ENCODE assay signal across 35 cellular contexts in the genomic region with DNA sequence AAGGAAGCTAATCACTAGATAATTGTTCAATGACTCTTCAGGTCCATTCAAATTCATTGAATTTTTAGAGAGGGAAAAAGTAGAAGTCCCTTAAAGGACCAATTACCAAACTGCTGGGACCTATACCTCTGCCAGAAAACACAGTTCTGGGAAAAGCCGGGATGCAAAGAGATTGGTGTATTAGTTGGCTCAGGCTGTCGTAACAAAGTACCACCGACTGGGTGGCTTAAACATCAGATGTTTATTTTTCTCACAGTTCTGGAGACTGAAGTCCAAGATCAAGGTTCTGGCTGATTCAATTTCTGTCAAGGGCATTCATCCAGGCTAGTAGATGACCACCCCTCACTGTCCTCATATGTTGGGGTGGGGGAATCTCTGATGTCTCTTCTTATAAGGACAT.
"Had no signal": no experiment of that assay in that cellular context is flagged by ENCODE, and none has a peak within 500 bp of the region (broad histone marks: within the 10 kb centered on the region; RNA-seq: fewer than 3 reads in every experiment).

No MANE protein-coding gene starts in this region.

- H3K27me3 ChIP-seq: adrenal gland, body of pancreas, brain microvascular endothelial cell had no signal

- H3K27me3 Mint-ChIP-seq: activated CD4-positive, alpha-beta memory T cell treated with anti-CD3 and anti-CD28 coated beads for 36 hours; activated CD8-positive, alpha-beta T cell treated with anti-CD3 and anti-CD28 coated beads for 36 hours; activated naive CD8-positive, alpha-beta T cell treated with anti-CD3 and anti-CD28 coated beads for 36 hours had no signal

- H3K36me3 Mint-ChIP-seq: activated CD4-positive, alpha-beta memory T cell treated with anti-CD3 and anti-CD28 coated beads for 36 hours; activated naive CD8-positive, alpha-beta T cell treated with anti-CD3 and anti-CD28 coated beads for 36 hours had no signal

- H3K9me3 ChIP-seq: adrenal gland, body of pancreas, breast epithelium had no signal

- H3K27ac Mint-ChIP-seq: activated B cell treated with CpG ODN at 0.5 μM for 24 hours; activated CD4-positive, alpha-beta memory T cell treated with anti-CD3 and anti-CD28 coated beads for 36 hours; activated CD4-positive, alpha-beta T cell treated with anti-CD3 and anti-CD28 coated beads, Interleukin-2, amount 10 ng/mL, durations not matched to agents 24 days and 14 days; activated CD8-positive, alpha-beta T cell treated with anti-CD3 and anti-CD28 coated beads for 36 hours; activated naive CD4-positive, alpha-beta T cell treated with anti-CD3 and anti-CD28 coated beads for 36 hours; activated naive CD4-positive, alpha-beta T cell treated with anti-CD3 and anti-CD28 coated beads, Interleukin-2, amount 50 U/mL, for 72 hours; activated naive CD8-positive, alpha-beta T cell treated with anti-CD3 and anti-CD28 coated beads for 36 hours; activated T-cell treated with anti-CD3 and anti-CD28 coated beads, Interleukin-2, amount 50 U/mL, for 72 hours; activated T-helper 1 cell treated with anti-CD3 and anti-CD28 coated beads, Interleukin-12 subunit alpha, Interleukin-12 subunit beta, Interleukin-2, Interleukin-4 antibody, amounts not matched to agents 30 ng/mL and 10 ng/mL and 1 ng/mL, durations not matched to agents 14 hours and 24 hours and 36 hours; activated T-helper 17 cell treated with anti-CD3 and anti-CD28 coated beads, Interleukin-2, amount 50 U/mL, for 72 hours; T-helper 1 cell treated with Interleukin-12 subunit alpha and Interleukin-12 subunit beta and Interleukin-4 antibody, amounts not matched to agents 30 μg/mL and 1 μg/mL, for 36 hours; T-helper 2 cell treated with Interferon-gamma antibody and Interleukin-4, amounts not matched to agents 5 μg/mL and 100 μg/mL, for 36 hours had no signal

- H3K4me1 ChIP-seq: adrenal gland, body of pancreas, breast epithelium had no signal

- H3K9me3 Mint-ChIP-seq: activated T-cell treated with anti-CD3 and anti-CD28 coated beads, Interleukin-2, amount 50 U/mL, for 4 hours; T-helper 2 cell treated with Interferon-gamma antibody and Interleukin-4, amounts not matched to agents 5 μg/mL and 100 μg/mL, for 36 hours had no signal

- H3K4me3 Mint-ChIP-seq: activated B cell treated with CpG ODN at 0.5 μM for 24 hours; activated CD4-positive, alpha-beta memory T cell treated with anti-CD3 and anti-CD28 coated beads for 36 hours; activated CD4-positive, alpha-beta T cell treated with anti-CD3 and anti-CD28 coated beads, Interleukin-2, amount 10 ng/mL, durations not matched to agents 24 days and 14 days; activated CD8-positive, alpha-beta T cell treated with anti-CD3 and anti-CD28 coated beads for 36 hours; activated naive CD4-positive, alpha-beta T cell treated with anti-CD3 and anti-CD28 coated beads for 36 hours; activated naive CD8-positive, alpha-beta T cell treated with anti-CD3 and anti-CD28 coated beads for 36 hours; activated T-cell treated with anti-CD3 and anti-CD28 coated beads, Interleukin-2, amount 50 U/mL, for 4 hours; activated T-cell treated with anti-CD3 and anti-CD28 coated beads, Interleukin-2, amount 50 U/mL, for 72 hours; activated T-helper 1 cell treated with anti-CD3 and anti-CD28 coated beads, Interleukin-12 subunit alpha, Interleukin-12 subunit beta, Interleukin-2, Interleukin-4 antibody, amounts not matched to agents 30 ng/mL and 10 ng/mL and 1 ng/mL, durations not matched to agents 14 hours and 24 hours and 36 hours; activated T-helper 17 cell treated with anti-CD3 and anti-CD28 coated beads, Interleukin-2, amount 50 U/mL, for 72 hours; T-helper 1 cell treated with Interleukin-12 subunit alpha and Interleukin-12 subunit beta and Interleukin-4 antibody, amounts not matched to agents 30 μg/mL and 1 μg/mL, for 36 hours; T-helper 2 cell treated with Interferon-gamma antibody and Interleukin-4, amounts not matched to agents 5 μg/mL and 100 μg/mL, for 36 hours had no signal

- ATAC-seq: activated CD8-positive, alpha-beta T cell treated with anti-CD3 and anti-CD28 coated beads for 36 hours; activated naive CD4-positive, alpha-beta T cell treated with anti-CD3 and anti-CD28 coated beads, Interleukin-2, amount 50 U/mL, for 72 hours; activated T-cell treated with anti-CD3 and anti-CD28 coated beads, Interleukin-2, amount 50 U/mL, for 4 hours; activated T-cell treated with anti-CD3 and anti-CD28 coated beads, Interleukin-2, amount 50 U/mL, for 72 hours; activated T-helper 17 cell treated with anti-CD3 and anti-CD28 coated beads, Interleukin-2, amount 50 U/mL, for 72 hours; body of pancreas had no signal

- H3K27ac ChIP-seq: adrenal gland, body of pancreas, brain microvascular endothelial cell, breast epithelium, VCaP had no signal

- H3K4me1 Mint-ChIP-seq: activated B cell treated with CpG ODN at 0.5 μM for 24 hours; activated CD4-positive, alpha-beta T cell treated with anti-CD3 and anti-CD28 coated beads, Interleukin-2, amount 10 ng/mL, durations not matched to agents 24 days and 14 days; activated naive CD8-positive, alpha-beta T cell treated with anti-CD3 and anti-CD28 coated beads for 36 hours; activated T-helper 17 cell treated with anti-CD3 and anti-CD28 coated beads, Interleukin-2, amount 50 U/mL, for 72 hours had no signal

- H3K36me3 ChIP-seq: adrenal gland, brain microvascular endothelial cell, breast epithelium had no signal

- DNase-seq: activated B cell treated with CpG ODN at 0.5 μM for 24 hours; activated CD4-positive, alpha-beta memory T cell treated with anti-CD3 and anti-CD28 coated beads for 36 hours; activated CD4-positive, alpha-beta T cell treated with anti-CD3 and anti-CD28 coated beads for 4 hours; activated CD4-positive, alpha-beta T cell treated with anti-CD3 and anti-CD28 coated beads, Interleukin-2, amount 10 ng/mL, durations not matched to agents 24 days and 14 days; activated CD4-positive, alpha-beta T cell treated with anti-CD3 and anti-CD28 coated beads, Interleukin-2, amount 50 U/mL, for 1 hour; activated CD4-positive, alpha-beta T cell treated with anti-CD3 and anti-CD28 coated beads, Interleukin-2, amount 50 U/mL, for 4 hours; activated CD4-positive, CD25-positive, alpha-beta regulatory T cell treated with anti-CD3 and anti-CD28 coated beads, Interleukin-2, amount 50 U/mL, for 72 hours; activated CD8-positive, alpha-beta memory T cell treated with anti-CD3 and anti-CD28 coated beads, Interleukin-2, amount 50 U/mL, for 4 hours; activated CD8-positive, alpha-beta T cell treated with anti-CD3 and anti-CD28 coated beads for 36 hours; activated effector memory CD4-positive, alpha-beta T cell treated with anti-CD3 and anti-CD28 coated beads, Interleukin-2, amount 50 U/mL, for 16 hours; activated gamma-delta T cell treated with Interleukin-2 at 50 U/mL for 16 hours; activated naive CD4-positive, alpha-beta T cell; activated naive CD4-positive, alpha-beta T cell treated with anti-CD3 and anti-CD28 coated beads for 36 hours; activated naive CD4-positive, alpha-beta T cell treated with anti-CD3 and anti-CD28 coated beads, Interleukin-2, amount 50 U/mL, for 16 hours; activated naive CD8-positive, alpha-beta T cell treated with anti-CD3 and anti-CD28 coated beads for 36 hours; activated T-cell treated with anti-CD3 and anti-CD28 coated beads for 4 hours; activated T-cell treated with anti-CD3 and anti-CD28 coated beads, Interleukin-2, amount 50 U/mL, for 1 hour; activated T-cell treated with anti-CD3 and anti-CD28 coated beads, Interleukin-2, amount 50 U/mL, for 4 hours; activated T-cell treated with anti-CD3 and anti-CD28 coated beads, Interleukin-2, amount 50 U/mL, for 72 hours; adrenal gland; amniotic stem cell; aorta; body of pancreas; brain microvascular endothelial cell; central memory CD4-positive, alpha-beta T cell; T-helper 1 cell; T-helper 2 cell; T-helper 9 cell had no signal

- H3K4me3 ChIP-seq: adrenal gland, body of pancreas, breast epithelium had no signal
